ENCODE assay signal across 9 cellular contexts in genomic region chr9:89448381-89448780, GRCh38. TPM values are rescaled to one million over a fixed set of nuclear protein-coding genes. Genes with fewer than 3 reads are reported as not detected.
DNase-seq lines count a peak whose midpoint lies in the region; ATAC-seq and TF ChIP-seq lines count a peak whose summit lies in the region.
"Had no signal": no experiment of that assay in that cellular context is flagged by ENCODE, and none has a peak within 500 bp of the region (broad histone marks: within the 10 kb centered on the region; RNA-seq: fewer than 3 reads in every experiment).

No MANE protein-coding gene starts in this region.

- no peaks in the 10 kb centered on the region for H3K27me3 Mint-ChIP-seq in activated naive CD8-positive, alpha-beta T cell treated with anti-CD3 and anti-CD28 coated beads, Interleukin-2, amount 10 ng/mL, durations not matched to agents 7 days and 5 days
- H3K27me3 Mint-ChIP-seq in H9 (ENCODE audit: low read depth), result no peaks in the 10 kb centered on the region

- no peak overlapping the region for H2BK15ac ChIP-seq in H9 (ENCODE audit: low read depth, low read length)

- peak; percentile 27 for ATAC-seq in activated naive CD8-positive, alpha-beta T cell treated with anti-CD3 and anti-CD28 coated beads, Interleukin-2, amount 10 ng/mL, durations not matched to agents 7 days and 5 days (ENCODE audit: low read depth)
- no peak for ATAC-seq in GM19324 (IDR thresholded peaks at IDR 0.05; ENCODE audit: low FRiP score, unreplicated experiment)

- H3K9me3 ChIP-seq in KOPT-K1 (ENCODE audit: insufficient read depth, low read length, poor library complexity, severe bottlenecking) (no peaks in the 10 kb centered on the region), MG63 (no peaks in the 10 kb centered on the region), H9 (ENCODE audit: control insufficient read depth, low read depth, low read length) (no peaks in the 10 kb centered on the region)

- peak overlapping the region; percentile 39 for H3K27ac ChIP-seq in KOPT-K1 (ENCODE audit: low read depth, low read length, poor library complexity, severe bottlenecking)
- no peak overlapping the region for H3K27ac ChIP-seq in H9 (ENCODE audit: insufficient read length, low read depth, low read length)

- no peak overlapping the region for H3K4me3 ChIP-seq in MG63

- H4K5ac ChIP-seq in H9 (ENCODE audit: insufficient read length, low read depth, low read length), result no peak overlapping the region

- TF ChIP-seq CTCF in H9 (conservative IDR thresholded peaks at IDR 0.05), result no peak

- peaks cover 83% of the 10 kb centered on the region for H3K4me1 Mint-ChIP-seq in activated naive CD8-positive, alpha-beta T cell treated with anti-CD3 and anti-CD28 coated beads, Interleukin-2, amount 10 ng/mL, durations not matched to agents 7 days and 5 days
- peaks cover 15% of the 10 kb centered on the region in 2 experiments; a peak in 3 of 4 replicates for H3K4me1 Mint-ChIP-seq in H9

- no peak overlapping the region for H4K8ac ChIP-seq in H9 (replicated peaks; ENCODE audit: insufficient read length, low read depth, low read length)

- H3K4me1 ChIP-seq in H9 (ENCODE audit: insufficient read depth, low read length), result no peaks in the 10 kb centered on the region

- no CpG with 5 or more reads among the region's 11 CpGs for WGBS in H9 (ENCODE audit: extremely low coverage, insufficient read length, low lambda C conversion rate)

- H3K79me2 ChIP-seq in H9 (ENCODE audit: insufficient read depth, low read length), result peaks cover 5% of the 10 kb centered on the region; the same call in 1 of the 2 replicates

- no peak overlapping the region for H2BK12ac ChIP-seq in H9 (ENCODE audit: insufficient read length, low read depth, low read length)

- H2AFZ ChIP-seq in H9 (ENCODE audit: low read length), result no peak overlapping the region

- no peak overlapping the region for H3K56ac ChIP-seq in H9 (ENCODE audit: insufficient read length, low read depth, low read length)

- H3K4ac ChIP-seq in H9 (ENCODE audit: low read depth, low read length), result no peak overlapping the region

- peaks cover 99% of the 10 kb centered on the region for H3K36me3 ChIP-seq in KOPT-K1 (ENCODE audit: insufficient read depth, low read length)
- H3K36me3 ChIP-seq in MG63, result no peaks in the 10 kb centered on the region

- no peak overlapping the region for H3K14ac ChIP-seq in H9 (ENCODE audit: insufficient read depth, low read length)

- no peak overlapping the region for H4K91ac ChIP-seq in H9 (ENCODE audit: insufficient read length, low read depth, low read length)

- peak overlapping the region; percentile 43 for H3K4me3 Mint-ChIP-seq in activated naive CD8-positive, alpha-beta T cell treated with anti-CD3 and anti-CD28 coated beads, Interleukin-2, amount 10 ng/mL, durations not matched to agents 7 days and 5 days
- no peak overlapping the region for H3K4me3 Mint-ChIP-seq in H9

- peak; percentile 62 for DNase-seq in COLO829 (ENCODE audit: low spot score)
- DNase-seq in activated naive CD8-positive, alpha-beta T cell treated with anti-CD3 and anti-CD28 coated beads, Interleukin-2, amount 10 ng/mL, durations not matched to agents 7 days and 5 days, result no peak
- peak in 53 of 56 donors; percentile 43 to 95 (median 82) for DNase-seq in nucleus accumbens (lab: John Stamatoyannopoulos, UW)
- no peak for DNase-seq in NCI-H1417 treated with DMSO at 0.1 percent for 48 hours (lab: John Stamatoyannopoulos, UW)
- no peak for DNase-seq in MG63
- no peak for DNase-seq in H9
- DNase-seq: SHP77 had no signal

- H3K27ac Mint-ChIP-seq in activated naive CD8-positive, alpha-beta T cell treated with anti-CD3 and anti-CD28 coated beads, Interleukin-2, amount 10 ng/mL, durations not matched to agents 7 days and 5 days, result peak overlapping the region; percentile 86
- peak overlapping the region in 1 of 3 experiments; percentile 70; a peak in 3 of 7 replicates for H3K27ac Mint-ChIP-seq in H9

- no peak overlapping the region for H3K18ac ChIP-seq in H9 (ENCODE audit: insufficient read length, low read depth, low read length)

- no peak overlapping the region for H3K4me2 ChIP-seq in H9 (ENCODE audit: insufficient read depth, insufficient read length, low read length)

- H3K79me1 ChIP-seq in H9 (ENCODE audit: insufficient read depth, low read depth, low read length, poor library complexity, severe bottlenecking), result no peaks in the 10 kb centered on the region

- H2AK5ac ChIP-seq in H9 (ENCODE audit: insufficient read length, low read length), result no peak overlapping the region

- H3K23ac ChIP-seq in H9 (ENCODE audit: insufficient read length, low read depth, low read length), result no peak overlapping the region

- no peak overlapping the region for H2BK120ac ChIP-seq in H9 (ENCODE audit: low read depth, low read length, poor library complexity, severe bottlenecking)

- H2BK5ac ChIP-seq in H9 (ENCODE audit: insufficient read length, low read length), result no peak overlapping the region

- H3K27me3 ChIP-seq in MG63 (no peaks in the 10 kb centered on the region), H9 (ENCODE audit: insufficient read depth, low read length) (no peaks in the 10 kb centered on the region)

- no peaks in the 10 kb centered on the region for H4K20me1 ChIP-seq in H9 (ENCODE audit: control insufficient read depth, insufficient read depth, insufficient read length)

- H3K36me3 Mint-ChIP-seq in activated naive CD8-positive, alpha-beta T cell treated with anti-CD3 and anti-CD28 coated beads, Interleukin-2, amount 10 ng/mL, durations not matched to agents 7 days and 5 days, result peaks cover 34% of the 10 kb centered on the region
- peaks cover 13 to 30% (median 22%) of the 10 kb centered on the region in 3 experiments for H3K36me3 Mint-ChIP-seq in H9 (ENCODE audit: insufficient read depth in 1 of 3, low read depth in 3 of 3)

- H3K9me3 Mint-ChIP-seq in activated naive CD8-positive, alpha-beta T cell treated with anti-CD3 and anti-CD28 coated beads, Interleukin-2, amount 10 ng/mL, durations not matched to agents 7 days and 5 days, result no peaks in the 10 kb centered on the region
- no peaks in the 10 kb centered on the region for H3K9me3 Mint-ChIP-seq in H9

- no peak overlapping the region for H3T11ph ChIP-seq in H9 (ENCODE audit: low read length)

- no peaks in the 10 kb centered on the region for H3K23me2 ChIP-seq in H9 (ENCODE audit: insufficient read length, low read depth, low read length, poor library complexity, severe bottlenecking)

- no peak overlapping the region for H2BK20ac ChIP-seq in H9 (ENCODE audit: low read depth, low read length, poor library complexity, severe bottlenecking)

- no peak overlapping the region for H3K9ac ChIP-seq in H9 (ENCODE audit: extremely low read depth, insufficient read length, low read length)

- POLR2A ChIA-PET in activated naive CD8-positive, alpha-beta T cell treated with anti-CD3 and anti-CD28 coated beads, Interleukin-2, amount 10 ng/mL, durations not matched to agents 7 days and 5 days (lab: Charles Lee), result interaction anchor here (1.0 to 2.0 kb wide), 3 partner anchors 15 to 108 kb away, joined by 3 to 7 read pairs (median 3); no protein-coding TSS in a partner anchor

RNA-seq across cellular contexts. Expression of gene SEMA4D, which starts 49.5 kb away (rescaled TPM):
- total RNA-seq in activated naive CD8-positive, alpha-beta T cell treated with anti-CD3 and anti-CD28 coated beads, Interleukin-2, amount 10 ng/mL, durations not matched to agents 7 days and 5 days, result 100 to 1,000 TPM; 370 to 391 TPM
- total RNA-seq in MG63 (2014; rRNA removed; shearing (Covaris generic); ENCODE audit: low replicate concordance), result 0.23 and 0.86 TPM in 2 replicates
- 41.8 and 47.2 TPM in 2 replicates for total RNA-seq in H9 (2021)

Comparison
In these comparisons a context has a peak if more than half of its experiments do, and no peak if none do; other contexts are left out.
1. DNase-seq: peak in COLO829 (single experiment) and nucleus accumbens (53 of 56); none in activated naive CD8-positive, alpha-beta T cell treated with anti-CD3 and anti-CD28 coated beads, Interleukin-2, amount 10 ng/mL, durations not matched to agents 7 days and 5 days (single experiment), NCI-H1417 treated with DMSO at 0.1 percent for 48 hours (single experiment), MG63 (single experiment) and H9 (single experiment).
2. RNA of gene SEMA4D, which starts 49.5 kb away (total RNA-seq): 370 to 391 TPM in activated naive CD8-positive, alpha-beta T cell treated with anti-CD3 and anti-CD28 coated beads, Interleukin-2, amount 10 ng/mL, durations not matched to agents 7 days and 5 days and 41.8 to 47.2 TPM in H9; 0.23 to 0.86 TPM in MG63; every median in the first group is over 10 times any median in the second.